In the genomic region with DNA sequence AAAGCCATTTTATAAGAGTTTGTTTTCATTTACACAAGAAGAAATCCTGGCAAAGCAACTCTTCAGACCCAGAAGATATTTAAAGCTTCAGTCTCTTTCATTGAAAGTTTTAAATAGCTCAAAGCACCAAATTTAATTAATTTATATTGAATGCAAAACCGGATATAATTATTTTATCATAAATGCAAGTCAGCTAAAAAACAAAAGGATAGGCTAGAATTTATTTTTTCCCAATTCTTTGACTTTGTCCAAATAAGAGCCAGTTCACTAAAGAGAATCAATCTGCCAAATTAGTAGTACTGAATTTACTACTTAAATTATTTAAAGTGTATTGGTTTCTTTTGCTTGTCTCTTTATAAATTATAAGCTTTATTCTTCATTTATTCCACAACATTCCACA, we compare ENCODE assay signal across 28 cellular contexts.
"Had no signal": no experiment of that assay in that cellular context is flagged by ENCODE, and none has a peak within 500 bp of the region (broad histone marks: within the 10 kb centered on the region; RNA-seq: fewer than 3 reads in every experiment).

No MANE protein-coding gene starts in this region.

- H3K36me3 ChIP-seq: neural progenitor cell, ovary, spleen, stomach, thoracic aorta, thyroid gland, tibial nerve, upper lobe of left lung, vagina had no signal

- H2AFZ ChIP-seq: neural progenitor cell, parathyroid adenoma had no signal

- H3K27me3 ChIP-seq: neural progenitor cell, ovary, spleen, stomach, thyroid gland, tibial nerve, upper lobe of left lung, vagina had no signal

- H3K9ac ChIP-seq: neural progenitor cell, parathyroid adenoma had no signal

- ATAC-seq: naive thymus-derived CD4-positive, alpha-beta T cell; natural killer cell; psoas muscle; right cardiac atrium; sciatic nerve; stimulated activated effector memory CD8-positive, alpha-beta T cell treated with anti-CD3 and anti-CD28 coated beads, Interleukin-12 subunit alpha, Interleukin-12 subunit beta, amount 100 ng/mL, for 72 hours; stimulated activated naive B cell treated with anti-CD40 and anti-IgM and Interleukin-4, amounts not matched to agents 10 μg/mL and 1 μg/mL and 100 μg/mL, for 72 hours had no signal

- FAIRE-seq: urothelium cell line had no signal

- H3K79me2 ChIP-seq: parathyroid adenoma had no signal

- DNase-seq: naive thymus-derived CD4-positive, alpha-beta T cell; natural killer cell; occipital lobe; ovary; posterior cingulate gyrus; psoas muscle; right cardiac atrium; spleen; stimulated activated CD4-positive, alpha-beta T cell treated with anti-CD3 and anti-CD28 coated beads, Interleukin-12 subunit alpha, Interleukin-12 subunit beta, amount 100 ng/mL, for 4 hours; stimulated activated CD4-positive, alpha-beta T cell treated with anti-CD3 and anti-CD28 coated beads, Interleukin-1b, Interleukin-23, amount 100 ng/mL, for 48 hours; stimulated activated CD4-positive, alpha-beta T cell treated with anti-CD3 and anti-CD28 coated beads, Interleukin-2, amount 100 ng/mL, for 48 hours; stimulated activated CD4-positive, alpha-beta T cell treated with anti-CD3 and anti-CD28 coated beads, Interleukin-4, amount 100 ng/mL, for 24 hours; stimulated activated naive B cell treated with anti-CD40 and anti-IgM and Interleukin-4, amounts not matched to agents 10 μg/mL and 1 μg/mL and 100 μg/mL, for 72 hours; stimulated activated naive CD4-positive, alpha-beta T cell treated with Interleukin-2 at 50 U/mL for 16 hours; stomach; thyroid gland; trophoblast cell; upper lobe of left lung had no signal

- H3K27ac ChIP-seq: neural progenitor cell, ovary, parathyroid adenoma, psoas muscle, skin epidermis, spleen, stomach, thoracic aorta, thyroid gland, tibial nerve, upper lobe of left lung, vagina had no signal

- H3K4me3 ChIP-seq: neural progenitor cell, ovary, psoas muscle, skin epidermis, smooth muscle cell, spleen, stomach, thoracic aorta, thyroid gland, tibial nerve, upper lobe of left lung, vagina had no signal

- H3K9me3 ChIP-seq: ovary, psoas muscle, stomach, thoracic aorta, thyroid gland, tibial nerve, upper lobe of left lung, vagina had no signal

- H3K4me2 ChIP-seq: neural progenitor cell, smooth muscle cell had no signal

- H3K4me1 ChIP-seq: neural progenitor cell, parathyroid adenoma, upper lobe of left lung, vagina had no signal
